Comparison of ENCODE assay signal across 1 cellular context in the genomic region with DNA sequence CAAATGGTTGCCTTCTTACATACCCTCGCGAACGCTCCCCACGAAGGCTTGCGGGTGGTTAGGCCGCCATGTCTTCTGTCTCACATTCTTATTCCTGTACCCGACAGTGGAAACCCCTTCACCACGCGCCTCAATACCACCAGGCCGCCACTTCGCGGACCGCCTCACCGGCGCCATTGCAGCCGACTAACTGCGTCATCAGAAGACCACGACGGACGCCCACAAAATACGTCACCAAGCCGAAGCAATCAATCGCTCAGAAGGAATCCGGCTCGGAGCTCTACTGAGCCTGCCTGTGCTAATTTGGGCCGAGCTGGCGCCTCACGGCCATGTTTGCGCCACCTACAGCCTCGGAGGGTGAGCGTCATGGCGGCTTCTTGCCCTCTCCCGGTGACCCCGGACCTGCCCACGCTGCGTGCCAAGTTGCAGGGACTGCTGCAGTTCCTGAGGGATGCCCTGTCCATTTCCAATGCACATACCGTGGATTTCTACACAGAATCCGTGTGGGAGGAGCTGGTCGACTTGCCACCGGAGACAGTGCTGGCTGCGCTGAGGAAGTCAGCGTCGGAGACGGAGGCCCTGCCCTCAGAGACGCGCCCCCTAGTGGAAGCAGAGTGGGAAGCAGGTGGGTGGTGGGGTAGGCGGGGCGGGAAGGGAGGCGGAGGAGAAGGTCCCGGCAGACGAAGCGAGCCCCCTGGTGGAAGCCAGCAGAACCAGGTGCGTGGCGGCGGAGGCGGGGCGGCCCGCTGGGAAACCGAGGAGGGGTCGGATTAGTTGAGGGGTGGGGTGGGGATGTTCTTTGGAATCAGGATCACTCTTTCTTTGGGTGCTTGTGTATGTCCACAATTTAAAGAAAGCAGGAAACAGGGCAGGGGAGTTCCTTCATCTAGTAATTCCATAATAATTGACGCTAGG.
TF ChIP-seq lines count a peak whose summit lies in the region.

A gene with protein sequence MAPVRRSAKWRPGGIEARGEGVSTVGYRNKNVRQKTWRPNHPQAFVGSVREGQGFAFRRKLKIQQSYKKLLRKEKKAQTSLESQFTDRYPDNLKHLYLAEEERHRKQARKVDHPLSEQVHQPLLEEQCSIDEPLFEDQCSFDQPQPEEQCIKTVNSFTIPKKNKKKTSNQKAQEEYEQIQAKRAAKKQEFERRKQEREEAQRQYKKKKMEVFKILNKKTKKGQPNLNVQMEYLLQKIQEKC (minus strand): TSS at position 188 of the 915 bp plus-strand sequence. CDS start 11 bp downstream, at position 177.
A gene with protein sequence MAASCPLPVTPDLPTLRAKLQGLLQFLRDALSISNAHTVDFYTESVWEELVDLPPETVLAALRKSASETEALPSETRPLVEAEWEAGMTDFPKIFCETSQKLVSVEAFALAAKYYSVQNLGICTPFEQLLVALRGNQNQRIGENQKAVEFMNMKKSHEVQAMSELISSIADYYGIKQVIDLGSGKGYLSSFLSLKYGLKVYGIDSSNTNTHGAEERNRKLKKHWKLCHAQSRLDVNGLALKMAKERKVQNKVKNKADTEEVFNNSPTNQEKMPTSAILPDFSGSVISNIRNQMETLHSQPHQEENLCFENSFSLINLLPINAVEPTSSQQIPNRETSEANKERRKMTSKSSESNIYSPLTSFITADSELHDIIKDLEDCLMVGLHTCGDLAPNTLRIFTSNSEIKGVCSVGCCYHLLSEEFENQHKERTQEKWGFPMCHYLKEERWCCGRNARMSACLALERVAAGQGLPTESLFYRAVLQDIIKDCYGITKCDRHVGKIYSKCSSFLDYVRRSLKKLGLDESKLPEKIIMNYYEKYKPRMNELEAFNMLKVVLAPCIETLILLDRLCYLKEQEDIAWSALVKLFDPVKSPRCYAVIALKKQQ (plus strand): TSS at position 330 of the 915 bp plus-strand sequence. CDS start 37 bp downstream, at position 367.

TF ChIP-seq in K562, 482 proteins besides CTCF, POLR2A, EP300 and RAD21 (continued from another document):
- TF ChIP-seq CBX8 (IDR thresholded peaks at IDR 0.05; ENCODE audit: borderline replicate concordance, extremely low read depth, low read depth, low read length, poor library complexity, severe bottlenecking) (no peak), ZNF717 (CRISPR knock-in tag; IDR thresholded peaks at IDR 0.05) (no peak), KAT2B (IDR thresholded peaks at IDR 0.05; ENCODE audit: low read depth, low read length) (peak; percentile 75), EGR1 (conservative IDR thresholded peaks at IDR 0.05) (peak; percentile 89), SP1 (CRISPR knock-in tag; IDR thresholded peaks at IDR 0.05) (peak; percentile 97), RFX5 (IDR thresholded peaks at IDR 0.05; ENCODE audit: low read depth, low read length) (no peak; the same call in 1 of the 2 replicates), CC2D1A (IDR thresholded peaks at IDR 0.05) (peak; percentile 83), ARNT (IDR thresholded peaks at IDR 0.05) (peak; percentile 83 to 89; a peak in 3 of 4 replicates), PTRF (tag; IDR thresholded peaks at IDR 0.05) (no peak), PYGO2 (tag; IDR thresholded peaks at IDR 0.05) (no peak), NR4A1 (CRISPR knock-in tag; IDR thresholded peaks at IDR 0.05) (no peak), NR4A1 (tag; IDR thresholded peaks at IDR 0.05) (peak; percentile 75), BCOR (IDR thresholded peaks at IDR 0.05) (0 out of 2 replicates have a peak, but pooled peaks have one; percentile 65), MAFK (IDR thresholded peaks at IDR 0.05; ENCODE audit: low read length) (no peak; the same call in 1 of the 2 replicates), NRF1 (conservative IDR thresholded peaks at IDR 0.05 in 1 of 2, IDR thresholded peaks at IDR 0.05 in 1 of 2) (peak; percentile 49 to 62), SRF (CRISPR knock-in tag; IDR thresholded peaks at IDR 0.05) (0 out of 4 replicates have a peak, but pooled peaks of 1 of the 2 experiments have one; percentile 19), ZC3H4 (CRISPR knock-in tag; IDR thresholded peaks at IDR 0.05; ENCODE audit: borderline replicate concordance) (no peak), BRCA1 (IDR thresholded peaks at IDR 0.05) (no peak), BRCA1 (CRISPR knock-in tag; IDR thresholded peaks at IDR 0.05) (no peak), EWSR1 (IDR thresholded peaks at IDR 0.05; ENCODE audit: borderline replicate concordance, low read depth, partially characterized antibody) (no peak), GTF2F1 (IDR thresholded peaks at IDR 0.05; ENCODE audit: low read depth, low read length) (peak; percentile 84), ZNF217 (CRISPR knock-in tag; IDR thresholded peaks at IDR 0.05) (no peak), TAF1 (IDR thresholded peaks at IDR 0.05; ENCODE audit: control insufficient read depth, extremely low read depth, insufficient read depth, low read length, severe bottlenecking) (peak; percentile 99), ZNF175 (CRISPR knock-in tag; IDR thresholded peaks at IDR 0.05; ENCODE audit: low read depth) (no peak), ZBTB1 (CRISPR knock-in tag; IDR thresholded peaks at IDR 0.05; ENCODE audit: borderline replicate concordance, low read depth) (peak; percentile 55; the same call in 1 of the 2 replicates), CEBPG (CRISPR knock-in tag; IDR thresholded peaks at IDR 0.05) (no peak; the same call in 1 of the 2 replicates), CEBPG (tag; conservative IDR thresholded peaks at IDR 0.05 in 1 of 2, IDR thresholded peaks at IDR 0.05 in 1 of 2) (no peak), ZNF224 (CRISPR knock-in tag; IDR thresholded peaks at IDR 0.05) (no peak), PRPF4 (IDR thresholded peaks at IDR 0.05; ENCODE audit: insufficient read depth, low read depth, low read length, poor library complexity, severe bottlenecking) (no peak), SP2 (IDR thresholded peaks at IDR 0.05; ENCODE audit: extremely low read depth, low read depth, low read length, poor library complexity, severe bottlenecking) (peak; percentile 70), YY1 (IDR thresholded peaks at IDR 0.05; ENCODE audit: borderline replicate concordance in 1 of 3, control insufficient read depth in 1 of 3, extremely low read depth in 1 of 3, insufficient read depth in 3 of 3, insufficient read length in 1 of 3, insufficient replicate concordance in 2 of 3, low read depth in 1 of 3, low read length in 2 of 3) (peak; percentile 90 to 97 (median 97)), KAT8 (IDR thresholded peaks at IDR 0.05; ENCODE audit: low read depth) (no peak), CBFA2T3 (IDR thresholded peaks at IDR 0.05) (no peak; the same call in 1 of the 2 replicates)
- TF ChIP-seq, protein P1, sequence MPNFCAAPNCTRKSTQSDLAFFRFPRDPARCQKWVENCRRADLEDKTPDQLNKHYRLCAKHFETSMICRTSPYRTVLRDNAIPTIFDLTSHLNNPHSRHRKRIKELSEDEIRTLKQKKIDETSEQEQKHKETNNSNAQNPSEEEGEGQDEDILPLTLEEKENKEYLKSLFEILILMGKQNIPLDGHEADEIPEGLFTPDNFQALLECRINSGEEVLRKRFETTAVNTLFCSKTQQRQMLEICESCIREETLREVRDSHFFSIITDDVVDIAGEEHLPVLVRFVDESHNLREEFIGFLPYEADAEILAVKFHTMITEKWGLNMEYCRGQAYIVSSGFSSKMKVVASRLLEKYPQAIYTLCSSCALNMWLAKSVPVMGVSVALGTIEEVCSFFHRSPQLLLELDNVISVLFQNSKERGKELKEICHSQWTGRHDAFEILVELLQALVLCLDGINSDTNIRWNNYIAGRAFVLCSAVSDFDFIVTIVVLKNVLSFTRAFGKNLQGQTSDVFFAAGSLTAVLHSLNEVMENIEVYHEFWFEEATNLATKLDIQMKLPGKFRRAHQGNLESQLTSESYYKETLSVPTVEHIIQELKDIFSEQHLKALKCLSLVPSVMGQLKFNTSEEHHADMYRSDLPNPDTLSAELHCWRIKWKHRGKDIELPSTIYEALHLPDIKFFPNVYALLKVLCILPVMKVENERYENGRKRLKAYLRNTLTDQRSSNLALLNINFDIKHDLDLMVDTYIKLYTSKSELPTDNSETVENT (CRISPR knock-in tag; IDR thresholded peaks at IDR 0.05), result peak; percentile 97
- TF ChIP-seq, protein P2, sequence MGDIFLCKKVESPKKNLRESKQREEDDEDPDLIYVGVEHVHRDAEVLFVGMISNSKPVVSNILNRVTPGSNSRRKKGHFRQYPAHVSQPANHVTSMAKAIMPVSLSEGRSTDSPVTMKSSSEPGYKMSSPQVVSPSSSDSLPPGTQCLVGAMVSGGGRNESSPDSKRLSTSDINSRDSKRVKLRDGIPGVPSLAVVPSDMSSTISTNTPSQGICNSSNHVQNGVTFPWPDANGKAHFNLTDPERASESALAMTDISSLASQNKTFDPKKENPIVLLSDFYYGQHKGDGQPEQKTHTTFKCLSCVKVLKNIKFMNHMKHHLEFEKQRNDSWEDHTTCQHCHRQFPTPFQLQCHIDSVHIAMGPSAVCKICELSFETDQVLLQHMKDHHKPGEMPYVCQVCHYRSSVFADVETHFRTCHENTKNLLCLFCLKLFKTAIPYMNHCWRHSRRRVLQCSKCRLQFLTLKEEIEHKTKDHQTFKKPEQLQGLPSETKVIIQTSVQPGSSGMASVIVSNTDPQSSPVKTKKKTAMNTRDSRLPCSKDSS (IDR thresholded peaks at IDR 0.05; ENCODE audit: low read depth, partially characterized antibody), result no peak
- TF ChIP-seq, protein P3, sequence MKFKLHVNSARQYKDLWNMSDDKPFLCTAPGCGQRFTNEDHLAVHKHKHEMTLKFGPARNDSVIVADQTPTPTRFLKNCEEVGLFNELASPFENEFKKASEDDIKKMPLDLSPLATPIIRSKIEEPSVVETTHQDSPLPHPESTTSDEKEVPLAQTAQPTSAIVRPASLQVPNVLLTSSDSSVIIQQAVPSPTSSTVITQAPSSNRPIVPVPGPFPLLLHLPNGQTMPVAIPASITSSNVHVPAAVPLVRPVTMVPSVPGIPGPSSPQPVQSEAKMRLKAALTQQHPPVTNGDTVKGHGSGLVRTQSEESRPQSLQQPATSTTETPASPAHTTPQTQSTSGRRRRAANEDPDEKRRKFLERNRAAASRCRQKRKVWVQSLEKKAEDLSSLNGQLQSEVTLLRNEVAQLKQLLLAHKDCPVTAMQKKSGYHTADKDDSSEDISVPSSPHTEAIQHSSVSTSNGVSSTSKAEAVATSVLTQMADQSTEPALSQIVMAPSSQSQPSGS (CRISPR knock-in tag; IDR thresholded peaks at IDR 0.05), result 0 out of 2 replicates have a peak, but pooled peaks have one; percentile 39
- TF ChIP-seq, protein P4, sequence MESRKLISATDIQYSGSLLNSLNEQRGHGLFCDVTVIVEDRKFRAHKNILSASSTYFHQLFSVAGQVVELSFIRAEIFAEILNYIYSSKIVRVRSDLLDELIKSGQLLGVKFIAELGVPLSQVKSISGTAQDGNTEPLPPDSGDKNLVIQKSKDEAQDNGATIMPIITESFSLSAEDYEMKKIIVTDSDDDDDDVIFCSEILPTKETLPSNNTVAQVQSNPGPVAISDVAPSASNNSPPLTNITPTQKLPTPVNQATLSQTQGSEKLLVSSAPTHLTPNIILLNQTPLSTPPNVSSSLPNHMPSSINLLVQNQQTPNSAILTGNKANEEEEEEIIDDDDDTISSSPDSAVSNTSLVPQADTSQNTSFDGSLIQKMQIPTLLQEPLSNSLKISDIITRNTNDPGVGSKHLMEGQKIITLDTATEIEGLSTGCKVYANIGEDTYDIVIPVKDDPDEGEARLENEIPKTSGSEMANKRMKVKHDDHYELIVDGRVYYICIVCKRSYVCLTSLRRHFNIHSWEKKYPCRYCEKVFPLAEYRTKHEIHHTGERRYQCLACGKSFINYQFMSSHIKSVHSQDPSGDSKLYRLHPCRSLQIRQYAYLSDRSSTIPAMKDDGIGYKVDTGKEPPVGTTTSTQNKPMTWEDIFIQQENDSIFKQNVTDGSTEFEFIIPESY (CRISPR knock-in tag; IDR thresholded peaks at IDR 0.05), result peak; percentile 62; the same call in 1 of the 2 replicates
- TF ChIP-seq, protein P5, sequence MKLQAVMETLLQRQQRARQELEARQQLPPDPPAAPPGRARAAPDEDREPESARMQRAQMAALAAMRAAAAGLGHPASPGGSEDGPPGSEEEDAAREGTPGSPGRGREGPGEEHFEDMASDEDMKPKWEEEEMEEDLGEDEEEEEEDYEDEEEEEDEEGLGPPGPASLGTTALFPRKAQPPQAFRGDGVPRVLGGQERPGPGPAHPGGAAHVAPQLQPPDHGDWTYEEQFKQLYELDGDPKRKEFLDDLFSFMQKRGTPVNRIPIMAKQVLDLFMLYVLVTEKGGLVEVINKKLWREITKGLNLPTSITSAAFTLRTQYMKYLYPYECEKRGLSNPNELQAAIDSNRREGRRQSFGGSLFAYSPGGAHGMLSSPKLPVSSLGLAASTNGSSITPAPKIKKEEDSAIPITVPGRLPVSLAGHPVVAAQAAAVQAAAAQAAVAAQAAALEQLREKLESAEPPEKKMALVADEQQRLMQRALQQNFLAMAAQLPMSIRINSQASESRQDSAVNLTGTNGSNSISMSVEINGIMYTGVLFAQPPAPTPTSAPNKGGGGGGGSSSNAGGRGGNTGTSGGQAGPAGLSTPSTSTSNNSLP (IDR thresholded peaks at IDR 0.05; ENCODE audit: borderline replicate concordance, low read depth, low read length), result no peak
- TF ChIP-seq, protein P6, sequence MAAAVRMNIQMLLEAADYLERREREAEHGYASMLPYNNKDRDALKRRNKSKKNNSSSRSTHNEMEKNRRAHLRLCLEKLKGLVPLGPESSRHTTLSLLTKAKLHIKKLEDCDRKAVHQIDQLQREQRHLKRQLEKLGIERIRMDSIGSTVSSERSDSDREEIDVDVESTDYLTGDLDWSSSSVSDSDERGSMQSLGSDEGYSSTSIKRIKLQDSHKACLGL (CRISPR knock-in tag; IDR thresholded peaks at IDR 0.05; ENCODE audit: borderline replicate concordance, poor library complexity, severe bottlenecking), result no peak
- TF ChIP-seq, protein P7, sequence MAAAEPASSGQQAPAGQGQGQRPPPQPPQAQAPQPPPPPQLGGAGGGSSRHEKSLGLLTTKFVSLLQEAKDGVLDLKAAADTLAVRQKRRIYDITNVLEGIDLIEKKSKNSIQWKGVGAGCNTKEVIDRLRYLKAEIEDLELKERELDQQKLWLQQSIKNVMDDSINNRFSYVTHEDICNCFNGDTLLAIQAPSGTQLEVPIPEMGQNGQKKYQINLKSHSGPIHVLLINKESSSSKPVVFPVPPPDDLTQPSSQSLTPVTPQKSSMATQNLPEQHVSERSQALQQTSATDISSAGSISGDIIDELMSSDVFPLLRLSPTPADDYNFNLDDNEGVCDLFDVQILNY (CRISPR knock-in tag; IDR thresholded peaks at IDR 0.05), result peak; percentile 88; the same call in 1 of the 2 replicates
TF ChIP-seq in K562: peak in this region for 194.
